In the genomic region with DNA sequence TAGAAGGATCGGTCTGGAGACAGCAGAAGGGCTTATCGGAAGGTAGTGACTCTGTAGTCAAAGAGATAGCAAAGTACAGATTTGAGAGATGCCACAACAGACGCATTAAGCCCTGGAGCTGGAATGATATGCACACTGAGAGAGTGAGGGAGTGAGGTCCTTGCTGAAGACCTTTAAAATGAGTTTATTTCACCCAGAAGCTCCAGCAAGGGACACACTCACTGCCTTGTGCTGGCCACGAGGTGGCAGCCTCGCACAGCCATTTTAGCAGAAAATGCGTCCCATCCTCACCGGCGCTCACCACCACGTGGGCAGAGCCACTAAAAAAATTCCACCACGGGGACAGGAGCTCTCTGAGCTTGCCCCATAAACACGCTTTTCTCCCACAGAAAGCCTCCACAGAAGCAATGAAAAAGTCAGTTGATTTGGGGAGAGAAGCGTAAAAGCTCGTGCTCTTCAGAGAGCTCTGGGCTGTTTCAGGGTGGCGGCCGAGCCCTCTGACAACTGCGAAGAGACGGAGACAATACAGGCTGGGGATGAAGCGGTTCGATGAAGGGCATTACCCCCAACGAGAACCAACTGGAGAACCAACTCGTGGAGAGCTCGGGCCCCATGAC, we compare ENCODE assay signal across 1 cellular context.
A peak's percentile ranks its signal among the peaks of the same experiment; 100 is the strongest.
TF ChIP-seq lines count a peak whose summit lies in the region.

No MANE protein-coding gene starts in this region.

TF ChIP-seq in HepG2, 621 proteins besides CTCF, POLR2A, EP300 and RAD21 (continued from another document and continues in another):
- TF ChIP-seq, protein P1, sequence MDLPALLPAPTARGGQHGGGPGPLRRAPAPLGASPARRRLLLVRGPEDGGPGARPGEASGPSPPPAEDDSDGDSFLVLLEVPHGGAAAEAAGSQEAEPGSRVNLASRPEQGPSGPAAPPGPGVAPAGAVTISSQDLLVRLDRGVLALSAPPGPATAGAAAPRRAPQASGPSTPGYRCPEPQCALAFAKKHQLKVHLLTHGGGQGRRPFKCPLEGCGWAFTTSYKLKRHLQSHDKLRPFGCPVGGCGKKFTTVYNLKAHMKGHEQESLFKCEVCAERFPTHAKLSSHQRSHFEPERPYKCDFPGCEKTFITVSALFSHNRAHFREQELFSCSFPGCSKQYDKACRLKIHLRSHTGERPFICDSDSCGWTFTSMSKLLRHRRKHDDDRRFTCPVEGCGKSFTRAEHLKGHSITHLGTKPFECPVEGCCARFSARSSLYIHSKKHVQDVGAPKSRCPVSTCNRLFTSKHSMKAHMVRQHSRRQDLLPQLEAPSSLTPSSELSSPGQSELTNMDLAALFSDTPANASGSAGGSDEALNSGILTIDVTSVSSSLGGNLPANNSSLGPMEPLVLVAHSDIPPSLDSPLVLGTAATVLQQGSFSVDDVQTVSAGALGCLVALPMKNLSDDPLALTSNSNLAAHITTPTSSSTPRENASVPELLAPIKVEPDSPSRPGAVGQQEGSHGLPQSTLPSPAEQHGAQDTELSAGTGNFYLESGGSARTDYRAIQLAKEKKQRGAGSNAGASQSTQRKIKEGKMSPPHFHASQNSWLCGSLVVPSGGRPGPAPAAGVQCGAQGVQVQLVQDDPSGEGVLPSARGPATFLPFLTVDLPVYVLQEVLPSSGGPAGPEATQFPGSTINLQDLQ (CRISPR knock-in tag; IDR thresholded peaks at IDR 0.05): no peak
- TF ChIP-seq ZMYM3 (CRISPR knock-in tag; IDR thresholded peaks at IDR 0.05) (no peak), NR2F6 (IDR thresholded peaks at IDR 0.05) (no peak), NR2F6 (CRISPR knock-in tag; IDR thresholded peaks at IDR 0.05) (no peak), ARHGAP35 (CRISPR knock-in tag; IDR thresholded peaks at IDR 0.05; ENCODE audit: borderline replicate concordance) (no peak), SOX6 (IDR thresholded peaks at IDR 0.05) (no peak), SOX6 (CRISPR knock-in tag; IDR thresholded peaks at IDR 0.05) (no peak; the same call in 1 of the 2 replicates), IRF2 (CRISPR knock-in tag; IDR thresholded peaks at IDR 0.05) (no peak), KMT2A (CRISPR knock-in tag; IDR thresholded peaks at IDR 0.05) (no peak), SPEN (CRISPR knock-in tag; IDR thresholded peaks at IDR 0.05; ENCODE audit: low read depth) (no peak), HIVEP1 (CRISPR knock-in tag; IDR thresholded peaks at IDR 0.05) (no peak), TOPORS (CRISPR knock-in tag; IDR thresholded peaks at IDR 0.05) (no peak), ZNF30 (CRISPR knock-in tag; IDR thresholded peaks at IDR 0.05) (no peak), ZBTB1 (CRISPR knock-in tag; IDR thresholded peaks at IDR 0.05; ENCODE audit: borderline replicate concordance) (no peak), KLF15 (CRISPR knock-in tag; IDR thresholded peaks at IDR 0.05; ENCODE audit: borderline replicate concordance) (no peak), KDM3A (CRISPR knock-in tag; IDR thresholded peaks at IDR 0.05; ENCODE audit: low read depth) (0 out of 2 replicates have a peak, but pooled peaks have one; percentile 51), GLI4 (CRISPR knock-in tag; IDR thresholded peaks at IDR 0.05; ENCODE audit: borderline replicate concordance) (0 out of 2 replicates have a peak, but pooled peaks have one; percentile 34), SALL2 (CRISPR knock-in tag; IDR thresholded peaks at IDR 0.05) (no peak), MXD4 (CRISPR knock-in tag; IDR thresholded peaks at IDR 0.05) (peak; percentile 42; the same call in 1 of the 2 replicates), EED (CRISPR knock-in tag; IDR thresholded peaks at IDR 0.05) (no peak), CREB1 (IDR thresholded peaks at IDR 0.05) (no peak), CREB1 (CRISPR knock-in tag; IDR thresholded peaks at IDR 0.05) (no peak), RBM39 (IDR thresholded peaks at IDR 0.05; ENCODE audit: low read depth, low read length, poor library complexity, severe bottlenecking) (peak; percentile 35), ZNF12 (CRISPR knock-in tag; IDR thresholded peaks at IDR 0.05) (peak; percentile 26; the same call in 1 of the 2 replicates), KAT7 (CRISPR knock-in tag; IDR thresholded peaks at IDR 0.05; ENCODE audit: borderline replicate concordance) (no peak), SCMH1 (CRISPR knock-in tag; IDR thresholded peaks at IDR 0.05; ENCODE audit: borderline replicate concordance) (no peak), REXO4 (CRISPR knock-in tag; IDR thresholded peaks at IDR 0.05; ENCODE audit: borderline replicate concordance) (no peak), HES4 (CRISPR knock-in tag; IDR thresholded peaks at IDR 0.05; ENCODE audit: borderline replicate concordance) (no peak), ZNF660 (CRISPR knock-in tag; IDR thresholded peaks at IDR 0.05; ENCODE audit: borderline replicate concordance, low read depth) (no peak), AGO1 (IDR thresholded peaks at IDR 0.05; ENCODE audit: low read depth, low read length, poor library complexity, severe bottlenecking) (no peak), ZNF180 (CRISPR knock-in tag; IDR thresholded peaks at IDR 0.05; ENCODE audit: borderline replicate concordance, low read depth) (no peak), STAT5B (CRISPR knock-in tag; IDR thresholded peaks at IDR 0.05) (no peak), MEIS1 (CRISPR knock-in tag; IDR thresholded peaks at IDR 0.05; ENCODE audit: borderline replicate concordance) (no peak), ZBTB7B (CRISPR knock-in tag; IDR thresholded peaks at IDR 0.05) (no peak), REL (CRISPR knock-in tag; conservative IDR thresholded peaks at IDR 0.05) (no peak), BORCS8-MEF2B (CRISPR knock-in tag; IDR thresholded peaks at IDR 0.05) (0 out of 2 replicates have a peak, but pooled peaks have one; percentile 22), ZNF256 (CRISPR knock-in tag; conservative IDR thresholded peaks at IDR 0.05) (no peak), ZNF207 (IDR thresholded peaks at IDR 0.05; ENCODE audit: borderline replicate concordance) (no peak), ZNF451 (CRISPR knock-in tag; IDR thresholded peaks at IDR 0.05) (no peak)
- TF ChIP-seq, protein P2, sequence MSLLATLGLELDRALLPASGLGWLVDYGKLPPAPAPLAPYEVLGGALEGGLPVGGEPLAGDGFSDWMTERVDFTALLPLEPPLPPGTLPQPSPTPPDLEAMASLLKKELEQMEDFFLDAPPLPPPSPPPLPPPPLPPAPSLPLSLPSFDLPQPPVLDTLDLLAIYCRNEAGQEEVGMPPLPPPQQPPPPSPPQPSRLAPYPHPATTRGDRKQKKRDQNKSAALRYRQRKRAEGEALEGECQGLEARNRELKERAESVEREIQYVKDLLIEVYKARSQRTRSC (CRISPR knock-in tag; IDR thresholded peaks at IDR 0.05; ENCODE audit: low read depth): no peak
- TF ChIP-seq, protein P3, sequence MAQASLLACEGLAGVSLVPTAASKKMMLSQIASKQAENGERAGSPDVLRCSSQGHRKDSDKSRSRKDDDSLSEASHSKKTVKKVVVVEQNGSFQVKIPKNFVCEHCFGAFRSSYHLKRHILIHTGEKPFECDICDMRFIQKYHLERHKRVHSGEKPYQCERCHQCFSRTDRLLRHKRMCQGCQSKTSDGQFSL (CRISPR knock-in tag; IDR thresholded peaks at IDR 0.05): no peak
- TF ChIP-seq, protein P4, sequence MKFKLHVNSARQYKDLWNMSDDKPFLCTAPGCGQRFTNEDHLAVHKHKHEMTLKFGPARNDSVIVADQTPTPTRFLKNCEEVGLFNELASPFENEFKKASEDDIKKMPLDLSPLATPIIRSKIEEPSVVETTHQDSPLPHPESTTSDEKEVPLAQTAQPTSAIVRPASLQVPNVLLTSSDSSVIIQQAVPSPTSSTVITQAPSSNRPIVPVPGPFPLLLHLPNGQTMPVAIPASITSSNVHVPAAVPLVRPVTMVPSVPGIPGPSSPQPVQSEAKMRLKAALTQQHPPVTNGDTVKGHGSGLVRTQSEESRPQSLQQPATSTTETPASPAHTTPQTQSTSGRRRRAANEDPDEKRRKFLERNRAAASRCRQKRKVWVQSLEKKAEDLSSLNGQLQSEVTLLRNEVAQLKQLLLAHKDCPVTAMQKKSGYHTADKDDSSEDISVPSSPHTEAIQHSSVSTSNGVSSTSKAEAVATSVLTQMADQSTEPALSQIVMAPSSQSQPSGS (CRISPR knock-in tag; IDR thresholded peaks at IDR 0.05): no peak
- TF ChIP-seq, protein P5, sequence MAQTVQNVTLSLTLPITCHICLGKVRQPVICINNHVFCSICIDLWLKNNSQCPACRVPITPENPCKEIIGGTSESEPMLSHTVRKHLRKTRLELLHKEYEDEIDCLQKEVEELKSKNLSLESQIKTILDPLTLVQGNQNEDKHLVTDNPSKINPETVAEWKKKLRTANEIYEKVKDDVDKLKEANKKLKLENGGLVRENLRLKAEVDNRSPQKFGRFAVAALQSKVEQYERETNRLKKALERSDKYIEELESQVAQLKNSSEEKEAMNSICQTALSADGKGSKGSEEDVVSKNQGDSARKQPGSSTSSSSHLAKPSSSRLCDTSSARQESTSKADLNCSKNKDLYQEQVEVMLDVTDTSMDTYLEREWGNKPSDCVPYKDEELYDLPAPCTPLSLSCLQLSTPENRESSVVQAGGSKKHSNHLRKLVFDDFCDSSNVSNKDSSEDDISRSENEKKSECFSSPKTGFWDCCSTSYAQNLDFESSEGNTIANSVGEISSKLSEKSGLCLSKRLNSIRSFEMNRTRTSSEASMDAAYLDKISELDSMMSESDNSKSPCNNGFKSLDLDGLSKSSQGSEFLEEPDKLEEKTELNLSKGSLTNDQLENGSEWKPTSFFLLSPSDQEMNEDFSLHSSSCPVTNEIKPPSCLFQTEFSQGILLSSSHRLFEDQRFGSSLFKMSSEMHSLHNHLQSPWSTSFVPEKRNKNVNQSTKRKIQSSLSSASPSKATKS (CRISPR knock-in tag; IDR thresholded peaks at IDR 0.05): no peak
- TF ChIP-seq, protein P6, sequence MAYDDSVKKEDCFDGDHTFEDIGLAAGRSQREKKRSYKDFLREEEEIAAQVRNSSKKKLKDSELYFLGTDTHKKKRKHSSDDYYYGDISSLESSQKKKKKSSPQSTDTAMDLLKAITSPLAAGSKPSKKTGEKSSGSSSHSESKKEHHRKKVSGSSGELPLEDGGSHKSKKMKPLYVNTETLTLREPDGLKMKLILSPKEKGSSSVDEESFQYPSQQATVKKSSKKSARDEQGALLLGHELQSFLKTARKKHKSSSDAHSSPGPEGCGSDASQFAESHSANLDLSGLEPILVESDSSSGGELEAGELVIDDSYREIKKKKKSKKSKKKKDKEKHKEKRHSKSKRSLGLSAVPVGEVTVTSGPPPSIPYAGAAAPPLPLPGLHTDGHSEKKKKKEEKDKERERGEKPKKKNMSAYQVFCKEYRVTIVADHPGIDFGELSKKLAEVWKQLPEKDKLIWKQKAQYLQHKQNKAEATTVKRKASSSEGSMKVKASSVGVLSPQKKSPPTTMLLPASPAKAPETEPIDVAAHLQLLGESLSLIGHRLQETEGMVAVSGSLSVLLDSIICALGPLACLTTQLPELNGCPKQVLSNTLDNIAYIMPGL (CRISPR knock-in tag; IDR thresholded peaks at IDR 0.05; ENCODE audit: borderline replicate concordance in 1 of 2, low read depth in 1 of 2): peak in 1 of 2 experiments; percentile 45; a peak in 1 of 4 replicates
- TF ChIP-seq, protein P7, sequence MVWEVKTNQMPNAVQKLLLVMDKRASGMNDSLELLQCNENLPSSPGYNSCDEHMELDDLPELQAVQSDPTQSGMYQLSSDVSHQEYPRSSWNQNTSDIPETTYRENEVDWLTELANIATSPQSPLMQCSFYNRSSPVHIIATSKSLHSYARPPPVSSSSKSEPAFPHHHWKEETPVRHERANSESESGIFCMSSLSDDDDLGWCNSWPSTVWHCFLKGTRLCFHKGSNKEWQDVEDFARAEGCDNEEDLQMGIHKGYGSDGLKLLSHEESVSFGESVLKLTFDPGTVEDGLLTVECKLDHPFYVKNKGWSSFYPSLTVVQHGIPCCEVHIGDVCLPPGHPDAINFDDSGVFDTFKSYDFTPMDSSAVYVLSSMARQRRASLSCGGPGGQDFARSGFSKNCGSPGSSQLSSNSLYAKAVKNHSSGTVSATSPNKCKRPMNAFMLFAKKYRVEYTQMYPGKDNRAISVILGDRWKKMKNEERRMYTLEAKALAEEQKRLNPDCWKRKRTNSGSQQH (CRISPR knock-in tag; IDR thresholded peaks at IDR 0.05; ENCODE audit: low read depth): no peak
- TF ChIP-seq, protein P8, sequence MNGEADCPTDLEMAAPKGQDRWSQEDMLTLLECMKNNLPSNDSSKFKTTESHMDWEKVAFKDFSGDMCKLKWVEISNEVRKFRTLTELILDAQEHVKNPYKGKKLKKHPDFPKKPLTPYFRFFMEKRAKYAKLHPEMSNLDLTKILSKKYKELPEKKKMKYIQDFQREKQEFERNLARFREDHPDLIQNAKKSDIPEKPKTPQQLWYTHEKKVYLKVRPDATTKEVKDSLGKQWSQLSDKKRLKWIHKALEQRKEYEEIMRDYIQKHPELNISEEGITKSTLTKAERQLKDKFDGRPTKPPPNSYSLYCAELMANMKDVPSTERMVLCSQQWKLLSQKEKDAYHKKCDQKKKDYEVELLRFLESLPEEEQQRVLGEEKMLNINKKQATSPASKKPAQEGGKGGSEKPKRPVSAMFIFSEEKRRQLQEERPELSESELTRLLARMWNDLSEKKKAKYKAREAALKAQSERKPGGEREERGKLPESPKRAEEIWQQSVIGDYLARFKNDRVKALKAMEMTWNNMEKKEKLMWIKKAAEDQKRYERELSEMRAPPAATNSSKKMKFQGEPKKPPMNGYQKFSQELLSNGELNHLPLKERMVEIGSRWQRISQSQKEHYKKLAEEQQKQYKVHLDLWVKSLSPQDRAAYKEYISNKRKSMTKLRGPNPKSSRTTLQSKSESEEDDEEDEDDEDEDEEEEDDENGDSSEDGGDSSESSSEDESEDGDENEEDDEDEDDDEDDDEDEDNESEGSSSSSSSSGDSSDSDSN (CRISPR knock-in tag; IDR thresholded peaks at IDR 0.05): no peak
- TF ChIP-seq, protein P9, sequence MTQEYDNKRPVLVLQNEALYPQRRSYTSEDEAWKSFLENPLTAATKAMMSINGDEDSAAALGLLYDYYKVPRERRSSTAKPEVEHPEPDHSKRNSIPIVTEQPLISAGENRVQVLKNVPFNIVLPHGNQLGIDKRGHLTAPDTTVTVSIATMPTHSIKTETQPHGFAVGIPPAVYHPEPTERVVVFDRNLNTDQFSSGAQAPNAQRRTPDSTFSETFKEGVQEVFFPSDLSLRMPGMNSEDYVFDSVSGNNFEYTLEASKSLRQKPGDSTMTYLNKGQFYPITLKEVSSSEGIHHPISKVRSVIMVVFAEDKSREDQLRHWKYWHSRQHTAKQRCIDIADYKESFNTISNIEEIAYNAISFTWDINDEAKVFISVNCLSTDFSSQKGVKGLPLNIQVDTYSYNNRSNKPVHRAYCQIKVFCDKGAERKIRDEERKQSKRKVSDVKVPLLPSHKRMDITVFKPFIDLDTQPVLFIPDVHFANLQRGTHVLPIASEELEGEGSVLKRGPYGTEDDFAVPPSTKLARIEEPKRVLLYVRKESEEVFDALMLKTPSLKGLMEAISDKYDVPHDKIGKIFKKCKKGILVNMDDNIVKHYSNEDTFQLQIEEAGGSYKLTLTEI (CRISPR knock-in tag; conservative IDR thresholded peaks at IDR 0.05): no peak
